Comparison of ENCODE assay signal across 1 cellular context in genomic region chr12:27361372-27361771, GRCh38.
TF ChIP-seq lines count a peak whose summit lies in the region.

No MANE protein-coding gene starts in this region.

TF ChIP-seq in K562, 482 proteins besides CTCF, POLR2A, EP300 and RAD21:
- TF ChIP-seq NR2C2 (CRISPR knock-in tag; IDR thresholded peaks at IDR 0.05): no peak
- no peak for TF ChIP-seq NR2C2 (tag; IDR thresholded peaks at IDR 0.05)
- TF ChIP-seq, protein P1, sequence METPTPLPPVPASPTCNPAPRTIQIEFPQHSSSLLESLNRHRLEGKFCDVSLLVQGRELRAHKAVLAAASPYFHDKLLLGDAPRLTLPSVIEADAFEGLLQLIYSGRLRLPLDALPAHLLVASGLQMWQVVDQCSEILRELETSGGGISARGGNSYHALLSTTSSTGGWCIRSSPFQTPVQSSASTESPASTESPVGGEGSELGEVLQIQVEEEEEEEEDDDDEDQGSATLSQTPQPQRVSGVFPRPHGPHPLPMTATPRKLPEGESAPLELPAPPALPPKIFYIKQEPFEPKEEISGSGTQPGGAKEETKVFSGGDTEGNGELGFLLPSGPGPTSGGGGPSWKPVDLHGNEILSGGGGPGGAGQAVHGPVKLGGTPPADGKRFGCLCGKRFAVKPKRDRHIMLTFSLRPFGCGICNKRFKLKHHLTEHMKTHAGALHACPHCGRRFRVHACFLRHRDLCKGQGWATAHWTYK (CRISPR knock-in tag; IDR thresholded peaks at IDR 0.05): no peak
- no peak for TF ChIP-seq RBM14 (IDR thresholded peaks at IDR 0.05; ENCODE audit: borderline replicate concordance, insufficient read depth, low read depth, low read length)
- no peak for TF ChIP-seq TAF1 (IDR thresholded peaks at IDR 0.05; ENCODE audit: control insufficient read depth, extremely low read depth, insufficient read depth, low read length, severe bottlenecking)
- no peak for TF ChIP-seq GTF2A2 (tag; IDR thresholded peaks at IDR 0.05)
- TF ChIP-seq KAT8 (IDR thresholded peaks at IDR 0.05; ENCODE audit: low read depth): no peak
- no peak for TF ChIP-seq ADNP (tag; IDR thresholded peaks at IDR 0.05)
